ENCODE assay signal across 15 cellular contexts in genomic region chr20:50331469-50332251, GRCh38.
DNase-seq lines count a peak whose midpoint lies in the region; ATAC-seq and TF ChIP-seq lines count a peak whose summit lies in the region.
"Had no signal": no experiment of that assay in that cellular context is flagged by ENCODE, and none has a peak within 500 bp of the region (broad histone marks: within the 10 kb centered on the region; RNA-seq: fewer than 3 reads in every experiment).

No MANE protein-coding gene starts in this region.

- no peaks in the 10 kb centered on the region for H4K20me1 ChIP-seq in OCI-LY7 (ENCODE audit: insufficient read depth, low read length)

- no peaks in the 10 kb centered on the region for H3K79me2 ChIP-seq in OCI-LY7 (ENCODE audit: insufficient read depth, low read depth, low read length)

- no peak overlapping the region for H2AFZ ChIP-seq in OCI-LY7 (ENCODE audit: low read length)

- no peak overlapping the region for H3K4me2 ChIP-seq in OCI-LY7 (ENCODE audit: low read length)

- ATAC-seq in left lung (peak; percentile 90), sciatic nerve (peak; percentile 5), GM18870 (IDR thresholded peaks at IDR 0.05; ENCODE audit: unreplicated experiment) (no peak), GM18861 (IDR thresholded peaks at IDR 0.05; ENCODE audit: unreplicated experiment) (no peak)

- H3K27ac ChIP-seq in left lung (peak overlapping the region in 1 of 2 donors; percentile 38), OCI-LY7 (ENCODE audit: low read depth, low read length, poor library complexity, severe bottlenecking) (no peak overlapping the region)
- H3K27ac ChIP-seq: ascending aorta, colonic mucosa had no signal

- intact Hi-C loops in left lung (cut with DNase I) (no loop called here), sciatic nerve (cut with DNase I) (no loop called here), OCI-LY7 (cut with micrococcal nuclease; ENCODE audit: unreplicated experiment) (no loop called here)

- BruUV-seq in OCI-LY7 (replicated peaks; lab: Mats Ljungman, UMichigan) = no TSS peak

- H3K27me3 ChIP-seq in left lung = no peaks in the 10 kb centered on the region
- H3K27me3 ChIP-seq: ascending aorta, colonic mucosa had no signal

- H3K4me3 ChIP-seq in left lung (no peak overlapping the region), OCI-LY7 (ENCODE audit: low read depth, low read length, poor library complexity, severe bottlenecking) (no peak overlapping the region)
- H3K4me3 ChIP-seq: ascending aorta, colonic mucosa had no signal

- H3K9me2 ChIP-seq in OCI-LY7 (ENCODE audit: insufficient read depth, low read length) = no peaks in the 10 kb centered on the region

- CTCF ChIA-PET in OCI-LY7 (lab: Charles Lee; ENCODE audit: unreplicated experiment) = no interaction called here

- POLR2A ChIA-PET in OCI-LY7 (lab: Charles Lee) = no interaction called here

- DNase-seq in HuH-7.5 (ENCODE audit: low spot score) (peak; percentile 55), astrocyte of the hippocampus (ENCODE audit: low read depth, low spot score) (peak; percentile 46), left lung (no peak), sciatic nerve (ENCODE audit: low spot score) (no peak), NCI-H1930 (lab: John Stamatoyannopoulos, UW) (no peak), OCI-LY7 (ENCODE audit: low spot score) (no peak)
- DNase-seq: activated CD4-positive, alpha-beta T cell treated with anti-CD3 and anti-CD28 coated beads, Interleukin-2, amount 50 U/mL, for 1 hour; colonic mucosa; foreskin melanocyte; NCI-H1048; NCI-H2107; NCI-H748 treated with DMSO at 0.1 percent for 48 hours had no signal

- H3K4me1 ChIP-seq in left lung (peaks cover 4 to 43% of the 10 kb centered on the region in 2 donors), OCI-LY7 (ENCODE audit: insufficient read depth, low read length, poor library complexity, severe bottlenecking) (no peaks in the 10 kb centered on the region)
- H3K4me1 ChIP-seq: ascending aorta, colonic mucosa had no signal

- H3K9me3 ChIP-seq in left lung (no peaks in the 10 kb centered on the region), OCI-LY7 (ENCODE audit: low read length) (no peaks in the 10 kb centered on the region)
- H3K9me3 ChIP-seq: ascending aorta, colonic mucosa had no signal

- H3K36me3 ChIP-seq in left lung = no peaks in the 10 kb centered on the region
- H3K36me3 ChIP-seq in OCI-LY7 (ENCODE audit: insufficient read depth, low read length) = no peaks in the 10 kb centered on the region
- H3K36me3 ChIP-seq: ascending aorta, colonic mucosa had no signal

- TF ChIP-seq CTCF in left lung (IDR thresholded peaks at IDR 0.05) = no peak
- no peak for TF ChIP-seq CTCF in OCI-LY7 (conservative IDR thresholded peaks at IDR 0.05; ENCODE audit: low read length)

Comparison
In these comparisons a context has a peak if more than half of its experiments do, and no peak if none do; other contexts are left out.
1. DNase-seq: peak in HuH-7.5 (single experiment) and astrocyte of the hippocampus (single experiment); none in left lung (0 of 2), sciatic nerve (single experiment), NCI-H1930 (0 of 2) and OCI-LY7 (single experiment).
2. ATAC-seq: peak in left lung (single experiment) and sciatic nerve (single experiment); none in GM18870 (single experiment) and GM18861 (single experiment).